8 cellular contexts compared by ENCODE assay signal in the genomic region with DNA sequence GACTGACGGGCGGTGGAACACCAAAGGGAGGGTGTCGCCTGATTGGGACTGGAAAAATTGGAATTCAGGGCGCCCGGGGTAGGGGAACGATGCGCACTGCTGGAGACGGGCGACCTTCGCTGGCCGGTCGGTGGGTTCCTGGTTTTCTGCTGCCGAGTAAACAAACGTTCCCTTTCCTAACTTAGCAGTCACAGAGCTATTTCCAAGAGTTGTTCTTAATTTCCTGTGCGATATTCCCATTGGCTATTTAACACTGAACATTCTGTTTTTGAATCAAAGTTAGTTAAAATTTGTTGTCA. TPM values are rescaled to one million over a fixed set of nuclear protein-coding genes. Genes with fewer than 3 reads are reported as not detected.
A peak's percentile ranks its signal among the peaks of the same experiment; 100 is the strongest.
DNase-seq lines count a peak whose midpoint lies in the region; ATAC-seq and TF ChIP-seq lines count a peak whose summit lies in the region.

No MANE protein-coding gene starts in this region.

- H3K27ac Mint-ChIP-seq in stimulated activated memory B cell treated with anti-CD40 and anti-IgM and Interleukin-4, amounts not matched to agents 10 μg/mL and 1 μg/mL and 100 μg/mL, for 72 hours: peak overlapping the region; percentile 90

- DNase-seq in BJ (ENCODE audit: low read depth): no peak
- no peak for DNase-seq in HL-60 (ENCODE audit: low read depth in 1 of 2, low spot score in 1 of 2)
- peak in 2 of 7 donors; percentile 3 to 15 for DNase-seq in adrenal gland
- no peak for DNase-seq in occipital lobe (lab: John Stamatoyannopoulos, UW)
- DNase-seq in HuH-7.5 (ENCODE audit: low spot score): no peak

- H3K9ac ChIP-seq in iPS-18a (ENCODE audit: low read length): peak overlapping the region; percentile 70

- whole genome bisulfite sequencing in adrenal gland, 4 donors: 0 to 1% (median 0%) methylated on average over 15 of the region's 15 CpGs

- peaks cover 15% of the 10 kb centered on the region for H3K4me1 Mint-ChIP-seq in stimulated activated memory B cell treated with anti-CD40 and anti-IgM and Interleukin-4, amounts not matched to agents 10 μg/mL and 1 μg/mL and 100 μg/mL, for 72 hours

- peaks cover 14% of the 10 kb centered on the region for H3K36me3 Mint-ChIP-seq in stimulated activated memory B cell treated with anti-CD40 and anti-IgM and Interleukin-4, amounts not matched to agents 10 μg/mL and 1 μg/mL and 100 μg/mL, for 72 hours

- CTCF ChIA-PET in BJ (lab: Yijun Ruan, JAX): no interaction called here

- peak overlapping the region; percentile 96 for H3K4me3 Mint-ChIP-seq in stimulated activated memory B cell treated with anti-CD40 and anti-IgM and Interleukin-4, amounts not matched to agents 10 μg/mL and 1 μg/mL and 100 μg/mL, for 72 hours

- H3K9me3 Mint-ChIP-seq in stimulated activated memory B cell treated with anti-CD40 and anti-IgM and Interleukin-4, amounts not matched to agents 10 μg/mL and 1 μg/mL and 100 μg/mL, for 72 hours: no peaks in the 10 kb centered on the region

- intact Hi-C loops in adrenal gland (cut with DNase I): no loop called here

- H3K36me3 ChIP-seq in BJ (ENCODE audit: control insufficient read depth, insufficient read depth, low read length): no peaks in the 10 kb centered on the region
- H3K36me3 ChIP-seq in adrenal gland (replicated peaks in 1 of 2): no peaks in the 10 kb centered on the region
- peaks cover 21% of the 10 kb centered on the region for H3K36me3 ChIP-seq in iPS-18a (ENCODE audit: control insufficient read depth, low read depth, low read length)

- POLR2A ChIA-PET in BJ (lab: Charles Lee): no interaction called here

- H3K4me1 ChIP-seq in adrenal gland (replicated peaks in 1 of 2) (peaks cover 0 to 8% of the 10 kb centered on the region in 2 donors), iPS-18a (ENCODE audit: control insufficient read depth, low read depth, low read length) (peaks cover 16% of the 10 kb centered on the region)

- H3K9me3 ChIP-seq in adrenal gland (replicated peaks in 1 of 3) (no peaks in the 10 kb centered on the region), iPS-18a (ENCODE audit: control insufficient read depth, low read depth, low read length) (no peaks in the 10 kb centered on the region)

- ATAC-seq in GM19043 (IDR thresholded peaks at IDR 0.05; ENCODE audit: low read depth, unreplicated experiment): peak; percentile 9
- no peak for ATAC-seq in stimulated activated memory B cell treated with anti-CD40 and anti-IgM and Interleukin-4, amounts not matched to agents 10 μg/mL and 1 μg/mL and 100 μg/mL, for 72 hours

- peak overlapping the region; percentile 80 for H3K4me3 ChIP-seq in BJ (ENCODE audit: low read depth, low read length)
- H3K4me3 ChIP-seq in HL-60 (replicated peaks; ENCODE audit: insufficient read depth, low read length): peak overlapping the region; percentile 79
- peak overlapping the region; percentile 36 to 83 (median 46) for H3K4me3 ChIP-seq in adrenal gland
- H3K4me3 ChIP-seq in iPS-18a (ENCODE audit: low read length): peak overlapping the region; percentile 81

- no peaks in the 10 kb centered on the region for H3K27me3 Mint-ChIP-seq in stimulated activated memory B cell treated with anti-CD40 and anti-IgM and Interleukin-4, amounts not matched to agents 10 μg/mL and 1 μg/mL and 100 μg/mL, for 72 hours

- TF ChIP-seq POLR2A in adrenal gland (IDR thresholded peaks at IDR 0.05): no peak

- no peak for TF ChIP-seq CTCF in BJ (IDR thresholded peaks at IDR 0.05; ENCODE audit: insufficient read depth, low read depth, low read length)
- no peak for TF ChIP-seq CTCF in HL-60 (IDR thresholded peaks at IDR 0.05; ENCODE audit: insufficient read depth, low read length)
- no peak for TF ChIP-seq CTCF in adrenal gland (IDR thresholded peaks at IDR 0.05)

- H3K27ac ChIP-seq in HL-60 (replicated peaks): peak overlapping the region; percentile 68
- H3K27ac ChIP-seq in adrenal gland: no peak overlapping the region
- H3K27ac ChIP-seq in iPS-18a (ENCODE audit: low read length): no peak overlapping the region

- H3K27me3 ChIP-seq in BJ (ENCODE audit: control insufficient read depth, insufficient read depth, low read length) (no peaks in the 10 kb centered on the region), HL-60 (ENCODE audit: insufficient read depth, poor library complexity, severe bottlenecking) (no peaks in the 10 kb centered on the region), adrenal gland (no peaks in the 10 kb centered on the region), iPS-18a (ENCODE audit: control insufficient read depth, insufficient read depth, low read length) (no peaks in the 10 kb centered on the region)

RNA-seq across cellular contexts. Expression of a gene that starts 0.7 kb away (rescaled TPM):
- polyA plus RNA-seq in BJ (2011; rRNA removed) (1.1 and 2.2 TPM in 2 replicates), adrenal gland (under 1 TPM; 0.30 to 0.84 (median 0.64) TPM)
- polyA minus RNA-seq in BJ (2011; rRNA and poly(A)+ RNA removed): 0.76 and 1.2 TPM in 2 replicates
- total RNA-seq in adrenal gland (1 to 10 TPM in 4 of 8 donors, under 1 TPM in 4; 0.06 to 1.4 (median 0.80) TPM), occipital lobe (8.7 TPM)

RNA-seq across cellular contexts. Expression of a gene that starts 0.8 kb away (rescaled TPM):
- polyA plus RNA-seq in BJ (2011; rRNA removed) (not detected in 2 replicates), adrenal gland (not detected)
- not detected in 2 replicates for polyA minus RNA-seq in BJ (2011; rRNA and poly(A)+ RNA removed)
- total RNA-seq in adrenal gland (not detected), occipital lobe (not detected)
